In the genomic region with DNA sequence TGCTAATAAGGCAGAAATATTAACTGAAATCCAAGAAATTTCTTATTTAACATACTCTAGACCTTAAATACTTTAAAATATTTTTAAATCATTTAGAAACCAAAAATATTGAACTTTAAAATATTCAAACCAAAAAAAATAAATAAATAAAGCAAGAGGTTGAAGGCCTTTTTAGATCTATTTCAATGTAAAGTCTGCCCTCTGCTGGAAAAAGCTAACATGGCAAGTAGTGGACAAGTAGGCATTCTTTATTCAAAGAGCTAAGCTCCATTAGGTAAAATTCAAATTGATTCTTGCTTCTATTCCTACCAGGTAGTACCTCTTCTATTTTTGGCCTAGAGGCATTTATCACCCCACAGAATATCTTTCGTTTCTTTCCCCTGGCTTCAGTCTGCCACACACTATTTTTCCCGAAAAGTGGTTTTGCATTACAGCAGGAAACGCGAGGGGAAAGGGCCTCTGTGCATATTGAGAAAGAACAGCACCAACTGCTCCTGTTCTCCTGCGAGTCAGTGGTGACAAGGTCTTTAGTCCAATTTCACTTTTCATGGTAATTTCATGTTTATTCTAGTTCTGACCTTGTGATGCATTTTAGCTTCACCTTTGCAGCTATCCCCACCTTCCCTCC, we compare ENCODE assay signal across 8 cellular contexts. TPM values are rescaled to one million over a fixed set of nuclear protein-coding genes. Genes with fewer than 3 reads are reported as not detected.
DNase-seq lines count a peak whose midpoint lies in the region; ATAC-seq, FAIRE-seq and TF ChIP-seq lines count a peak whose summit lies in the region.

No MANE protein-coding gene starts in this region.

- H3K27me3 ChIP-seq in KMS-11 (ENCODE audit: insufficient read depth, low read depth): no peaks in the 10 kb centered on the region

- DNase-seq in Daoy (ENCODE audit: low read depth) (peak; percentile 69), RPMI7951 (ENCODE audit: low read depth) (peak; percentile 79), astrocyte of the hippocampus (ENCODE audit: low read depth, low spot score) (peak; percentile 85), HuH-7.5 (ENCODE audit: low spot score) (no peak)
- DNase-seq in stimulated activated CD4-positive, alpha-beta T cell treated with anti-CD3 and anti-CD28 coated beads, Interleukin-2, amount 100 ng/mL, for 48 hours: peak; percentile 56 to 66

- no peak overlapping the region for H3K4me3 ChIP-seq in KMS-11 (IDR thresholded peaks at IDR 0.05; ENCODE audit: insufficient read depth, low read depth, low read length)

- no peak overlapping the region for H3K9ac ChIP-seq in KMS-11

- no peak overlapping the region for H2AFZ ChIP-seq in KMS-11 (ENCODE audit: low read depth)

- peaks cover 3% of the 10 kb centered on the region for H3K4me1 ChIP-seq in KMS-11 (ENCODE audit: low read depth, poor library complexity, severe bottlenecking)

- H3K79me2 ChIP-seq in KMS-11 (ENCODE audit: insufficient read depth, low read depth): no peaks in the 10 kb centered on the region

- ATAC-seq in GM21423 (IDR thresholded peaks at IDR 0.05; ENCODE audit: unreplicated experiment): peak; percentile 49

- no peaks in the 10 kb centered on the region for H4K20me1 ChIP-seq in KMS-11 (ENCODE audit: insufficient read depth)

- FAIRE-seq in islet of Langerhans (lab: Jason Lieb, UNC): peak; percentile 98

- H3K36me3 ChIP-seq in KMS-11 (ENCODE audit: insufficient read depth): no peaks in the 10 kb centered on the region

- TF ChIP-seq CTCF in KMS-11 (conservative IDR thresholded peaks at IDR 0.05; ENCODE audit: low read depth, low read length): peak; percentile 76

- no peak overlapping the region for H3K27ac ChIP-seq in KMS-11

- no peak overlapping the region for H3K4me2 ChIP-seq in KMS-11

RNA-seq across cellular contexts. Expression of gene IFIH1, which starts 20.4 kb away (rescaled TPM):
- 10.6 and 12.1 TPM in 2 replicates for total RNA-seq in Daoy (2014; rRNA removed; shearing (Covaris generic))
- 13.0 and 13.1 TPM in 2 replicates for total RNA-seq in RPMI7951 (2014; rRNA removed; shearing (Covaris generic))

RNA-seq across cellular contexts. Expression of gene GCA, which starts 45.9 kb away (rescaled TPM):
- total RNA-seq in Daoy (2014; rRNA removed; shearing (Covaris generic)): 7.8 and 11.3 TPM in 2 replicates
- total RNA-seq in RPMI7951 (2014; rRNA removed; shearing (Covaris generic)): 16.3 and 21.5 TPM in 2 replicates

RNA-seq across cellular contexts. Expression of gene FAP, which starts 54.8 kb away (rescaled TPM):
- 6.9 and 10.1 TPM in 2 replicates for total RNA-seq in Daoy (2014; rRNA removed; shearing (Covaris generic))
- 142 and 170 TPM in 2 replicates for total RNA-seq in RPMI7951 (2014; rRNA removed; shearing (Covaris generic))

Comparison
In these comparisons a context has a peak if more than half of its experiments do, and no peak if none do; other contexts are left out.
1. RNA of gene FAP, which starts 54.8 kb away (total RNA-seq): 142 to 170 TPM in RPMI7951; 6.9 to 10.1 TPM in Daoy; every median in the first group is over 10 times any median in the second.